ENCODE assay signal across 1 cellular context in genomic region chr4:68447201-68447600, GRCh38.
TF ChIP-seq lines count a peak whose summit lies in the region.

Gene TMPRSS11E (plus strand): TSS chr4:68447463. CDS start chr4:68447513, 50 bp downstream.

TF ChIP-seq in HCT116, 20 proteins besides CTCF, POLR2A, EP300 and RAD21 (continued from another document):
- TF ChIP-seq ATF3 (IDR thresholded peaks at IDR 0.05) = no peak
- TF ChIP-seq EZH2phosphoT487 (IDR thresholded peaks at IDR 0.05; ENCODE audit: borderline replicate concordance) = no peak
- TF ChIP-seq ELF1 (IDR thresholded peaks at IDR 0.05; ENCODE audit: borderline replicate concordance, low read depth) = no peak
- TF ChIP-seq SP1 (IDR thresholded peaks at IDR 0.05; ENCODE audit: low read depth) = peak; percentile 24; the same call in 1 of the 2 replicates
- no peak for TF ChIP-seq SRF (IDR thresholded peaks at IDR 0.05; ENCODE audit: low read depth)
- TF ChIP-seq TCF7L2 (IDR thresholded peaks at IDR 0.05; ENCODE audit: borderline replicate concordance, extremely low read depth, insufficient read depth, insufficient read length) = no peak
- TF ChIP-seq JUND (IDR thresholded peaks at IDR 0.05) = 0 out of 2 replicates have a peak, but pooled peaks have one; percentile 9
